ENCODE assay signal across 27 cellular contexts in the genomic region with DNA sequence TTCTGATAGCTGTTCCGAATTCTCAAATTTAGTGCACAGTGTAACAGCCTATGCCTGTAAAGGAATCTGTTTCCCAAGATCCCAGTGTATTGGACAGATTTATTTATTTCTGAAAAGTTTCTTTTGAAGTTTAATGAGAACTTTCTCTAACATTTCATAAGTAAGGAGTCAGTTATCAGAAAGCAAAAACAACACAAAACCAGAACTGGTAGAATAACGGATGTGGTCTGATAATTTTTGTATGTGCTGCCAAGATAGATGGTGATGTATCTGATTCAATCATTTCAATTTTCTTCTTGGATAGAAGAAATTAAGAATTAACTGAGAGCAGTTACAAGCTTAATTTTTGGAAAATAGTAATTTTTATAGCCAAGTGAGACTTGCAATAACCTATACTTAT.
DNase-seq lines count a peak whose midpoint lies in the region; ATAC-seq lines count a peak whose summit lies in the region.
"Had no signal": no experiment of that assay in that cellular context is flagged by ENCODE, and none has a peak within 500 bp of the region (broad histone marks: within the 10 kb centered on the region; RNA-seq: fewer than 3 reads in every experiment).

No MANE protein-coding gene starts in this region.

- DNase-seq in stimulated activated naive CD8-positive, alpha-beta T cell treated with anti-CD3 and anti-CD28 coated beads, Interleukin-15, Interleukin-2, amounts not matched to agents 100 U/mL and 50 U/mL, for 24 hours, result no peak
- DNase-seq in T-cell (no peak), NCI-H748 treated with DMSO at 0.1 percent for 48 hours (lab: John Stamatoyannopoulos, UW) (no peak), HAP-1 (ENCODE audit: low spot score in 2 of 2) (no peak), AML-193 (lab: John Stamatoyannopoulos, UW) (no peak)
- DNase-seq in activated naive CD8-positive, alpha-beta T cell treated with anti-CD3 and anti-CD28 coated beads, Interleukin-2, amount 10 ng/mL, durations not matched to agents 7 days and 5 days, result no peak
- DNase-seq: activated CD8-positive, alpha-beta memory T cell treated with anti-CD3 and anti-CD28 coated beads, Interleukin-2, amount 50 U/mL, for 4 hours; activated gamma-delta T cell treated with Interleukin-2 at 50 U/mL for 16 hours; C1 segment of cervical spinal cord; caudate nucleus; dermis blood vessel endothelial cell; left lung; mesenchymal stem cell; MM.1S; NCI-H1417 treated with DMSO at 0.1 percent for 48 hours; NCI-H2081; NCI-H345; nucleus accumbens; psoas muscle; sigmoid colon; stimulated activated CD4-positive, alpha-beta T cell treated with anti-CD3 and anti-CD28 coated beads, Interleukin-4, amount 100 ng/mL, for 24 hours; WERI-Rb-1 had no signal

- peak overlapping the region; percentile 80 for H3K27ac Mint-ChIP-seq in stimulated activated naive CD8-positive, alpha-beta T cell treated with anti-CD3 and anti-CD28 coated beads, Interleukin-15, Interleukin-2, amounts not matched to agents 100 ng/mL and 50 ng/mL, for 24 hours
- H3K27ac Mint-ChIP-seq in T-cell, result peak overlapping the region; percentile 98 to 99
- peak overlapping the region; percentile 74 for H3K27ac Mint-ChIP-seq in activated naive CD8-positive, alpha-beta T cell treated with anti-CD3 and anti-CD28 coated beads, Interleukin-2, amount 10 ng/mL, durations not matched to agents 7 days and 5 days
- H3K27ac Mint-ChIP-seq: stimulated activated memory B cell treated with anti-CD40 and anti-IgM and Interleukin-4, amounts not matched to agents 10 μg/mL and 1 μg/mL and 100 μg/mL, for 72 hours had no signal

- peaks cover 49% of the 10 kb centered on the region for H3K4me1 Mint-ChIP-seq in stimulated activated naive CD8-positive, alpha-beta T cell treated with anti-CD3 and anti-CD28 coated beads, Interleukin-15, Interleukin-2, amounts not matched to agents 100 ng/mL and 50 ng/mL, for 24 hours (ENCODE audit: low read depth)
- peaks cover 53 to 61% (median 53%) of the 10 kb centered on the region in 3 donors for H3K4me1 Mint-ChIP-seq in T-cell
- peaks cover 27% of the 10 kb centered on the region for H3K4me1 Mint-ChIP-seq in activated naive CD8-positive, alpha-beta T cell treated with anti-CD3 and anti-CD28 coated beads, Interleukin-2, amount 10 ng/mL, durations not matched to agents 7 days and 5 days
- H3K4me1 Mint-ChIP-seq: stimulated activated memory B cell treated with anti-CD40 and anti-IgM and Interleukin-4, amounts not matched to agents 10 μg/mL and 1 μg/mL and 100 μg/mL, for 72 hours had no signal

- no peak for ATAC-seq in stimulated activated naive CD8-positive, alpha-beta T cell treated with anti-CD3 and anti-CD28 coated beads, Interleukin-15, Interleukin-2, amounts not matched to agents 100 U/mL and 50 U/mL, for 24 hours
- peak; percentile 37 to 62 (median 54) for ATAC-seq in T-cell (replicated peaks in 1 of 4)
- peak; percentile 62 for ATAC-seq in activated naive CD8-positive, alpha-beta T cell treated with anti-CD3 and anti-CD28 coated beads, Interleukin-2, amount 10 ng/mL, durations not matched to agents 7 days and 5 days (ENCODE audit: low read depth)
- no peak for ATAC-seq in GM18909 (IDR thresholded peaks at IDR 0.05; ENCODE audit: poor library complexity, unreplicated experiment)
- ATAC-seq: K562, left lung, psoas muscle had no signal

- CTCF ChIA-PET in T-cell (lab: Charles Lee), result no interaction called here

- H3K36me3 ChIP-seq in HAP-1 (replicated peaks), result no peaks in the 10 kb centered on the region
- H3K36me3 ChIP-seq: left lung, sigmoid colon, WERI-Rb-1 had no signal

- POLR2A ChIA-PET in T-cell (lab: Charles Lee), result interaction anchor here in 1 of 2 donors (0.6 kb wide), 1 partner anchor 120 kb away, joined by 4 read pairs; no protein-coding TSS in a partner anchor
- POLR2A ChIA-PET in activated naive CD8-positive, alpha-beta T cell treated with anti-CD3 and anti-CD28 coated beads, Interleukin-2, amount 10 ng/mL, durations not matched to agents 7 days and 5 days (lab: Charles Lee), result no interaction called here

- no peaks in the 10 kb centered on the region for H3K27me3 ChIP-seq in HAP-1 (ENCODE audit: low read depth)
- H3K27me3 ChIP-seq: left lung, sigmoid colon had no signal

- H3K4me3 ChIP-seq in HAP-1, result no peak overlapping the region
- H3K4me3 ChIP-seq: K562, left lung, psoas muscle, sigmoid colon, SK-N-MC had no signal

- peak overlapping the region; percentile 66 for H3K4me3 Mint-ChIP-seq in stimulated activated naive CD8-positive, alpha-beta T cell treated with anti-CD3 and anti-CD28 coated beads, Interleukin-15, Interleukin-2, amounts not matched to agents 100 ng/mL and 50 ng/mL, for 24 hours
- H3K4me3 Mint-ChIP-seq in T-cell, result peak overlapping the region; percentile 31 to 50 (median 38)
- H3K4me3 Mint-ChIP-seq in activated naive CD8-positive, alpha-beta T cell treated with anti-CD3 and anti-CD28 coated beads, Interleukin-2, amount 10 ng/mL, durations not matched to agents 7 days and 5 days, result peak overlapping the region; percentile 45
- H3K4me3 Mint-ChIP-seq: stimulated activated memory B cell treated with anti-CD40 and anti-IgM and Interleukin-4, amounts not matched to agents 10 μg/mL and 1 μg/mL and 100 μg/mL, for 72 hours had no signal

- in situ Hi-C loops in HAP-1 (cut with MboI; ENCODE audit: low sequenced_read_pairs), result no loop called here

- peaks cover 10% of the 10 kb centered on the region for H3K9me3 Mint-ChIP-seq in stimulated activated naive CD8-positive, alpha-beta T cell treated with anti-CD3 and anti-CD28 coated beads, Interleukin-15, Interleukin-2, amounts not matched to agents 100 ng/mL and 50 ng/mL, for 24 hours
- H3K9me3 Mint-ChIP-seq in T-cell, result peaks cover 4 to 5% (median 4%) of the 10 kb centered on the region in 3 donors
- peaks cover 4% of the 10 kb centered on the region for H3K9me3 Mint-ChIP-seq in activated naive CD8-positive, alpha-beta T cell treated with anti-CD3 and anti-CD28 coated beads, Interleukin-2, amount 10 ng/mL, durations not matched to agents 7 days and 5 days
- H3K9me3 Mint-ChIP-seq: stimulated activated memory B cell treated with anti-CD40 and anti-IgM and Interleukin-4, amounts not matched to agents 10 μg/mL and 1 μg/mL and 100 μg/mL, for 72 hours had no signal

- H3K36me3 Mint-ChIP-seq in stimulated activated naive CD8-positive, alpha-beta T cell treated with anti-CD3 and anti-CD28 coated beads, Interleukin-15, Interleukin-2, amounts not matched to agents 100 ng/mL and 50 ng/mL, for 24 hours (ENCODE audit: low read depth), result peaks cover 4% of the 10 kb centered on the region
- H3K36me3 Mint-ChIP-seq in T-cell, result peaks cover 3% of the 10 kb centered on the region
- peaks cover 2% of the 10 kb centered on the region for H3K36me3 Mint-ChIP-seq in activated naive CD8-positive, alpha-beta T cell treated with anti-CD3 and anti-CD28 coated beads, Interleukin-2, amount 10 ng/mL, durations not matched to agents 7 days and 5 days
- H3K36me3 Mint-ChIP-seq: stimulated activated memory B cell treated with anti-CD40 and anti-IgM and Interleukin-4, amounts not matched to agents 10 μg/mL and 1 μg/mL and 100 μg/mL, for 72 hours had no signal

- no peaks in the 10 kb centered on the region for H3K27me3 Mint-ChIP-seq in stimulated activated naive CD8-positive, alpha-beta T cell treated with anti-CD3 and anti-CD28 coated beads, Interleukin-15, Interleukin-2, amounts not matched to agents 100 ng/mL and 50 ng/mL, for 24 hours
- H3K27me3 Mint-ChIP-seq in T-cell, result no peaks in the 10 kb centered on the region
- no peaks in the 10 kb centered on the region for H3K27me3 Mint-ChIP-seq in activated naive CD8-positive, alpha-beta T cell treated with anti-CD3 and anti-CD28 coated beads, Interleukin-2, amount 10 ng/mL, durations not matched to agents 7 days and 5 days
- H3K27me3 Mint-ChIP-seq: stimulated activated memory B cell treated with anti-CD40 and anti-IgM and Interleukin-4, amounts not matched to agents 10 μg/mL and 1 μg/mL and 100 μg/mL, for 72 hours had no signal

- H3K9me3 ChIP-seq in HAP-1, result no peaks in the 10 kb centered on the region
- H3K9me3 ChIP-seq: sigmoid colon had no signal

- no peaks in the 10 kb centered on the region for H3K4me1 ChIP-seq in HAP-1
- H3K4me1 ChIP-seq: left lung, psoas muscle, sigmoid colon had no signal

Comparison
In these comparisons a context has a peak if more than half of its experiments do, and no peak if none do; other contexts are left out.
1. ATAC-seq: peak in T-cell (4 of 4) and activated naive CD8-positive, alpha-beta T cell treated with anti-CD3 and anti-CD28 coated beads, Interleukin-2, amount 10 ng/mL, durations not matched to agents 7 days and 5 days (single experiment); none in stimulated activated naive CD8-positive, alpha-beta T cell treated with anti-CD3 and anti-CD28 coated beads, Interleukin-15, Interleukin-2, amounts not matched to agents 100 U/mL and 50 U/mL, for 24 hours (single experiment) and GM18909 (single experiment).
2. Peak in every context shown above with its lines, with median percentiles within 50 percentile points of each other: H3K27ac Mint-ChIP-seq and H3K4me3 Mint-ChIP-seq.